21 cellular contexts compared by ENCODE assay signal in genomic region chr4:184099541-184099966, GRCh38.
DNase-seq lines count a peak whose midpoint lies in the region; ATAC-seq, FAIRE-seq and TF ChIP-seq lines count a peak whose summit lies in the region.
"Had no signal": no experiment of that assay in that cellular context is flagged by ENCODE, and none has a peak within 500 bp of the region (broad histone marks: within the 10 kb centered on the region; RNA-seq: fewer than 3 reads in every experiment).

No MANE protein-coding gene starts in this region.

- H3K9me3 ChIP-seq in BLaER1 treated with 17β-estradiol and CSF1 and Interleukin-3, amounts not matched to agents 10 nM and 100 nM (replicated peaks in 1 of 11), result no peaks in the 10 kb centered on the region
- H3K9me3 ChIP-seq in HEK293 (ENCODE audit: control insufficient read depth, insufficient read depth, low read depth, low read length) (no peaks in the 10 kb centered on the region), K562 (replicated peaks; ENCODE audit: control insufficient read depth, insufficient read depth, low read depth, low read length) (no peaks in the 10 kb centered on the region)
- H3K9me3 ChIP-seq: Peyer's patch, SJCRH30, transverse colon had no signal

- CTCF ChIA-PET in HEK293 (lab: Yijun Ruan, JAX) (interaction anchor here (0.5 to 3.6 kb wide), 33 partner anchors 8 to 633 kb away, joined by 3 to 34 read pairs (median 4); no protein-coding TSS in a partner anchor), K562 (lab: Yijun Ruan, JAX; ENCODE audit: low intra/inter-chr PET ratio) (interaction anchor here (0.6 to 1.9 kb wide), 2 partner anchors 69 to 260 kb away, joined by 4 to 11 read pairs; no protein-coding TSS in a partner anchor)

- TF ChIP-seq EP300 in K562 (IDR thresholded peaks at IDR 0.05; ENCODE audit: low read length), result no peak

- H3K9ac ChIP-seq in BLaER1 treated with 17β-estradiol and CSF1 and Interleukin-3, amounts not matched to agents 10 nM and 100 nM, result no peak overlapping the region
- H3K9ac ChIP-seq in K562 (ENCODE audit: insufficient read depth in 1 of 2, low read depth in 2 of 2, low read length in 2 of 2), result no peak overlapping the region
- H3K9ac ChIP-seq: parathyroid adenoma had no signal

- peak overlapping the region in 8 of 11 experiments; percentile 3 to 41 (median 8); a peak in 9 of 22 replicates for H3K4me2 ChIP-seq in BLaER1 treated with 17β-estradiol and CSF1 and Interleukin-3, amounts not matched to agents 10 nM and 100 nM
- H3K4me2 ChIP-seq in K562 (ENCODE audit: insufficient read depth, low read length), result no peak overlapping the region

- in situ Hi-C loops in K562 (cut with MboI), result no loop called here

- H3K79me2 ChIP-seq in K562 (ENCODE audit: control insufficient read depth, insufficient read depth, low read length), result no peaks in the 10 kb centered on the region
- H3K79me2 ChIP-seq: parathyroid adenoma had no signal

- no peak overlapping the region for H3K27ac ChIP-seq in BLaER1 treated with 17β-estradiol and CSF1 and Interleukin-3, amounts not matched to agents 10 nM and 100 nM
- no peak overlapping the region for H3K27ac ChIP-seq in HEK293 (ENCODE audit: extremely low read depth, low read depth, low read length)
- H3K27ac ChIP-seq in K562 (ENCODE audit: extremely low read depth, low read depth, low read length), result no peak overlapping the region
- H3K27ac ChIP-seq: parathyroid adenoma, Peyer's patch, SJCRH30, transverse colon had no signal

- no TSS peak for BruUV-seq in K562 (replicated peaks; lab: Mats Ljungman, UMichigan)

- no peaks in the 10 kb centered on the region for H4K20me1 ChIP-seq in BLaER1 treated with 17β-estradiol and CSF1 and Interleukin-3, amounts not matched to agents 10 nM and 100 nM
- H4K20me1 ChIP-seq in K562 (replicated peaks; ENCODE audit: control insufficient read depth, insufficient read depth, low read length), result no peaks in the 10 kb centered on the region

- no peaks in the 10 kb centered on the region for H3K9me1 ChIP-seq in K562 (ENCODE audit: control insufficient read depth, insufficient read depth, low read length)

- H3K36me3 ChIP-seq in BLaER1 treated with 17β-estradiol and CSF1 and Interleukin-3, amounts not matched to agents 10 nM and 100 nM, result no peaks in the 10 kb centered on the region
- H3K36me3 ChIP-seq in HEK293 (ENCODE audit: control insufficient read depth in 2 of 2, insufficient read depth in 1 of 2, low read length in 2 of 2), result no peaks in the 10 kb centered on the region
- H3K36me3 ChIP-seq in K562 (ENCODE audit: control insufficient read depth, insufficient read depth, low read length), result no peaks in the 10 kb centered on the region
- H3K36me3 ChIP-seq: Peyer's patch, SJCRH30, transverse colon had no signal

- 3% methylated on average over 9 of the region's 9 CpGs for WGBS in K562 (ENCODE audit: insufficient coverage, low coverage, missing lambda C conversion rate)

- H3K4me1 ChIP-seq in BLaER1 treated with 17β-estradiol and CSF1 and Interleukin-3, amounts not matched to agents 10 nM and 100 nM, result peaks cover 0 to 23% (median 11%) of the 10 kb centered on the region in 10 experiments; a peak in 11 of 20 replicates
- H3K4me1 ChIP-seq in HEK293 (ENCODE audit: control insufficient read depth, insufficient read depth, low read length) (no peaks in the 10 kb centered on the region), K562 (replicated peaks in 1 of 2; ENCODE audit: control insufficient read depth in 2 of 2, insufficient read depth in 2 of 2, low read length in 2 of 2) (peaks cover 0 to 5% of the 10 kb centered on the region in 2 experiments; a peak in 2 of 5 replicates)
- H3K4me1 ChIP-seq: parathyroid adenoma, Peyer's patch, SJCRH30 had no signal

- TF ChIP-seq CTCF in HEK293 (tag by site-specific recombination; IDR thresholded peaks at IDR 0.05) (no peak), K562 (IDR thresholded peaks at IDR 0.05 in 2 of 3, conservative IDR thresholded peaks at IDR 0.05 in 1 of 3; ENCODE audit: insufficient read depth in 2 of 3, low read depth in 1 of 3, low read length in 3 of 3) (no peak), nephron (IDR thresholded peaks at IDR 0.05; ENCODE audit: unreplicated experiment in 3 of 3) (no peak), HFFc6 (IDR thresholded peaks at IDR 0.05) (no peak)

- POLR2A ChIA-PET in HEK293 (lab: Yijun Ruan, JAX) (no interaction called here), K562 (lab: Yijun Ruan, JAX) (interaction anchor here (0.8 kb wide), 1 partner anchor 8 kb away, joined by 3 read pairs; no protein-coding TSS in a partner anchor)

- H3K27ac Mint-ChIP-seq in nephron, result peak overlapping the region; percentile 46 to 66 (median 47)
- no peak overlapping the region for H3K27ac Mint-ChIP-seq in HFFc6
- H3K27ac Mint-ChIP-seq in stimulated activated naive CD8-positive, alpha-beta T cell treated with anti-CD3 and anti-CD28 coated beads, Interleukin-15, amount 100 ng/mL, for 72 hours, result peak overlapping the region in 1 of 2 donors; percentile 34
- H3K27ac Mint-ChIP-seq: activated B cell treated with CpG ODN at 0.5 μM for 24 hours; activated CD4-positive, alpha-beta memory T cell treated with anti-CD3 and anti-CD28 coated beads for 36 hours; dendritic cell treated with granulocyte-macrophage colony-stimulating factor and Interleukin-4, amounts not matched to agents 40 ng/mL and 50 ng/mL, for 4 days; naive B cell had no signal

- H3K27me3 Mint-ChIP-seq in nephron (ENCODE audit: low read depth) (peaks cover 15% of the 10 kb centered on the region), HFFc6 (ENCODE audit: insufficient read depth) (peaks cover 4% of the 10 kb centered on the region)
- H3K27me3 Mint-ChIP-seq in stimulated activated naive CD8-positive, alpha-beta T cell treated with anti-CD3 and anti-CD28 coated beads, Interleukin-15, amount 100 ng/mL, for 72 hours, result peaks cover 14% of the 10 kb centered on the region
- H3K27me3 Mint-ChIP-seq: dendritic cell treated with granulocyte-macrophage colony-stimulating factor and Interleukin-4, amounts not matched to agents 40 ng/mL and 50 ng/mL, for 4 days had no signal

- intact Hi-C loops in K562 (cut with micrococcal nuclease), result no loop called here

- ATAC-seq in K562 (no peak), HG02763 (IDR thresholded peaks at IDR 0.05; ENCODE audit: unreplicated experiment) (no peak), GM18861 (IDR thresholded peaks at IDR 0.05; ENCODE audit: unreplicated experiment) (no peak)
- ATAC-seq in stimulated activated naive CD8-positive, alpha-beta T cell treated with anti-CD3 and anti-CD28 coated beads, Interleukin-15, amount 100 ng/mL, for 72 hours, result no peak

- no peak overlapping the region for H2AFZ ChIP-seq in K562 (ENCODE audit: low read depth, low read length)
- H2AFZ ChIP-seq: parathyroid adenoma had no signal

- no peak overlapping the region for H3K4me3 ChIP-seq in BLaER1 treated with 17β-estradiol and CSF1 and Interleukin-3, amounts not matched to agents 10 nM and 100 nM
- no peak overlapping the region for H3K4me3 ChIP-seq in HEK293 (ENCODE audit: low read depth, low read length)
- no peak overlapping the region for H3K4me3 ChIP-seq in K562
- H3K4me3 ChIP-seq: Peyer's patch, SJCRH30, transverse colon had no signal

- H3K9me3 Mint-ChIP-seq in nephron (no peaks in the 10 kb centered on the region), HFFc6 (peaks cover 7% of the 10 kb centered on the region; the same call in 1 of the 2 replicates)
- H3K9me3 Mint-ChIP-seq in stimulated activated naive CD8-positive, alpha-beta T cell treated with anti-CD3 and anti-CD28 coated beads, Interleukin-15, amount 100 ng/mL, for 72 hours, result no peaks in the 10 kb centered on the region
- H3K9me3 Mint-ChIP-seq: activated B cell treated with CpG ODN at 0.5 μM for 24 hours; activated CD4-positive, alpha-beta memory T cell treated with anti-CD3 and anti-CD28 coated beads for 36 hours; dendritic cell treated with granulocyte-macrophage colony-stimulating factor and Interleukin-4, amounts not matched to agents 40 ng/mL and 50 ng/mL, for 4 days had no signal

- no peaks in the 10 kb centered on the region for H3K36me3 Mint-ChIP-seq in nephron (ENCODE audit: low read depth)
- no peaks in the 10 kb centered on the region for H3K36me3 Mint-ChIP-seq in HFFc6 (ENCODE audit: low read depth)
- H3K36me3 Mint-ChIP-seq: activated CD4-positive, alpha-beta memory T cell treated with anti-CD3 and anti-CD28 coated beads for 36 hours; naive B cell had no signal

- H3K27me3 ChIP-seq in BLaER1 treated with 17β-estradiol and CSF1 and Interleukin-3, amounts not matched to agents 10 nM and 100 nM, result no peaks in the 10 kb centered on the region
- H3K27me3 ChIP-seq in K562 (ENCODE audit: control insufficient read depth in 2 of 2, insufficient read depth in 2 of 2, low read length in 2 of 2), result peaks cover 2 to 54% of the 10 kb centered on the region in 2 experiments; a peak in 4 of 5 replicates
- H3K27me3 ChIP-seq: Peyer's patch, SJCRH30, transverse colon had no signal

- DNase-seq in K562 (ENCODE audit: extremely low read depth in 1 of 4, low spot score in 3 of 4) (no peak), HFFc6 (no peak)
- DNase-seq in stimulated activated naive CD8-positive, alpha-beta T cell treated with anti-CD3 and anti-CD28 coated beads, Interleukin-15, amount 100 ng/mL, for 72 hours, result no peak
- DNase-seq: activated B cell treated with CpG ODN at 0.5 μM for 24 hours; EL; naive B cell; NCI-H146; stimulated activated naive CD4-positive, alpha-beta T cell treated with Interleukin-2 at 50 U/mL for 16 hours had no signal

- no peak for TF ChIP-seq POLR2A in K562 (conservative IDR thresholded peaks at IDR 0.05)

- H3K4me3 Mint-ChIP-seq in nephron (peak overlapping the region in 2 of 3 experiments; percentile 0 to 10), HFFc6 (no peak overlapping the region)
- no peak overlapping the region for H3K4me3 Mint-ChIP-seq in stimulated activated naive CD8-positive, alpha-beta T cell treated with anti-CD3 and anti-CD28 coated beads, Interleukin-15, amount 100 ng/mL, for 72 hours
- H3K4me3 Mint-ChIP-seq: activated B cell treated with CpG ODN at 0.5 μM for 24 hours; activated CD4-positive, alpha-beta memory T cell treated with anti-CD3 and anti-CD28 coated beads for 36 hours; dendritic cell treated with granulocyte-macrophage colony-stimulating factor and Interleukin-4, amounts not matched to agents 40 ng/mL and 50 ng/mL, for 4 days; naive B cell had no signal

- no peak for TF ChIP-seq RAD21 in K562 (CRISPR knock-in tag; conservative IDR thresholded peaks at IDR 0.05 in 1 of 2, IDR thresholded peaks at IDR 0.05 in 1 of 2)

- peaks cover 70% of the 10 kb centered on the region for H3K4me1 Mint-ChIP-seq in nephron
- H3K4me1 Mint-ChIP-seq in HFFc6 (ENCODE audit: low read depth), result no peaks in the 10 kb centered on the region
- peaks cover 8% of the 10 kb centered on the region for H3K4me1 Mint-ChIP-seq in stimulated activated naive CD8-positive, alpha-beta T cell treated with anti-CD3 and anti-CD28 coated beads, Interleukin-15, amount 100 ng/mL, for 72 hours

- FAIRE-seq in K562 (lab: Jason Lieb, UNC), result no peak
- FAIRE-seq: bronchial epithelial cell, keratinocyte had no signal

TF ChIP-seq in HEK293, 187 proteins besides CTCF, POLR2A, EP300 and RAD21 (continues in another document):
- peak; percentile 28; the same call in 1 of the 2 replicates for TF ChIP-seq ZFHX2 (tag by site-specific recombination; conservative IDR thresholded peaks at IDR 0.05)
- no peak for TF ChIP-seq KLF1 (tag by site-specific recombination; IDR thresholded peaks at IDR 0.05)

TF ChIP-seq in K562, 482 proteins besides CTCF, POLR2A, EP300 and RAD21 (continues in another document):
- TF ChIP-seq MAFG (tag; conservative IDR thresholded peaks at IDR 0.05), result 0 out of 2 replicates have a peak, but pooled peaks have one; percentile 21
- TF ChIP-seq ZC3H11A (IDR thresholded peaks at IDR 0.05; ENCODE audit: low read depth, low read length), result no peak

Comparison
In these comparisons a context has a peak if more than half of its experiments do, and no peak if none do; other contexts are left out.
1. H3K4me3 Mint-ChIP-seq: peak in nephron (2 of 3); none in HFFc6 (single experiment) and stimulated activated naive CD8-positive, alpha-beta T cell treated with anti-CD3 and anti-CD28 coated beads, Interleukin-15, amount 100 ng/mL, for 72 hours (0 of 2).